8 cellular contexts compared by ENCODE assay signal in genomic region chr2:74472945-74473258, GRCh38. TPM values are rescaled to one million over a fixed set of nuclear protein-coding genes. Genes with fewer than 3 reads are reported as not detected.
DNase-seq lines count a peak whose midpoint lies in the region; ATAC-seq, FAIRE-seq and TF ChIP-seq lines count a peak whose summit lies in the region.

No MANE protein-coding gene starts in this region.

- peak overlapping the region; percentile 69 for H3K4me3 ChIP-seq in GM08714 (ENCODE audit: low read length)
- peak overlapping the region; percentile 89 for H3K4me3 ChIP-seq in PC-9
- peak overlapping the region; percentile 63 to 89 (median 73) for H3K4me3 ChIP-seq in esophagus muscularis mucosa
- peak overlapping the region; percentile 53 to 69 (median 62) for H3K4me3 ChIP-seq in pancreas

- TF ChIP-seq CTCF in PC-9 (conservative IDR thresholded peaks at IDR 0.05) (no peak), esophagus muscularis mucosa (IDR thresholded peaks at IDR 0.05) (no peak), pancreas (IDR thresholded peaks at IDR 0.05) (no peak)

- no peak for TF ChIP-seq POLR2A in esophagus muscularis mucosa (IDR thresholded peaks at IDR 0.05; ENCODE audit: low read depth)

- H3K36me3 ChIP-seq in PC-9 (ENCODE audit: low read depth) (no peaks in the 10 kb centered on the region), esophagus muscularis mucosa (peaks cover 9 to 36% (median 30%) of the 10 kb centered on the region in 4 donors), pancreas (peaks cover 0 to 4% (median 0%) of the 10 kb centered on the region in 3 donors)

- peak overlapping the region; percentile 95 for H3K4me2 ChIP-seq in PC-9

- peak in 1 of 2 experiments; percentile 28 for DNase-seq in PC-9
- DNase-seq in esophagus muscularis mucosa (ENCODE audit: extremely low spot score) = no peak
- no peak for DNase-seq in pancreas
- no peak for DNase-seq in medulla oblongata (ENCODE audit: extremely low spot score)

- no peak for FAIRE-seq in pancreas (lab: Jason Lieb, UNC)

- H3K9me2 ChIP-seq in PC-9 (ENCODE audit: insufficient read depth) = no peaks in the 10 kb centered on the region

- H3K27me3 ChIP-seq in PC-9 (ENCODE audit: insufficient read depth, low read depth) (no peaks in the 10 kb centered on the region), esophagus muscularis mucosa (no peaks in the 10 kb centered on the region), pancreas (no peaks in the 10 kb centered on the region)

- CTCF ChIA-PET in PC-9 (lab: Charles Lee) = interaction anchor here (0.6 kb wide), 1 partner anchor 81 kb away, joined by 13 read pairs; the partner anchor contains the start of gene LOXL3

- H4K20me1 ChIP-seq in PC-9 (ENCODE audit: insufficient read depth) = no peaks in the 10 kb centered on the region

- peak; percentile 7 to 19 (median 14) for ATAC-seq in pancreas
- no peak for ATAC-seq in GM18519 (IDR thresholded peaks at IDR 0.05; ENCODE audit: low FRiP score, unreplicated experiment)
- ATAC-seq in GM21447 (IDR thresholded peaks at IDR 0.05; ENCODE audit: unreplicated experiment) = no peak
- no peak for ATAC-seq in GM19455 (IDR thresholded peaks at IDR 0.05; ENCODE audit: unreplicated experiment)

- H2AFZ ChIP-seq in PC-9 = peak overlapping the region; percentile 93

- POLR2A ChIA-PET in PC-9 (lab: Charles Lee; ENCODE audit: unreplicated experiment) = interaction anchor here (0.6 to 1.3 kb wide), 2 partner anchors 15 to 181 kb away, joined by 3 to 7 read pairs; partner anchors contain the start of genes SEMA4F and WBP1

- 0 out of 2 replicates have a peak, but pooled peaks cover 3% of the 10 kb centered on the region for H3K79me2 ChIP-seq in PC-9 (ENCODE audit: low read depth)

- intact Hi-C loops in PC-9 (cut with micrococcal nuclease; ENCODE audit: unreplicated experiment) = no loop called here
- intact Hi-C loops in esophagus muscularis mucosa (cut with DNase I) = no loop called here
- intact Hi-C loops in pancreas (cut with DNase I) = no loop called here

- peaks cover 9% of the 10 kb centered on the region for H3K4me1 ChIP-seq in PC-9 (replicated peaks; ENCODE audit: insufficient read depth)
- H3K4me1 ChIP-seq in esophagus muscularis mucosa = peaks cover 20 to 28% (median 26%) of the 10 kb centered on the region in 4 donors
- H3K4me1 ChIP-seq in pancreas = peaks cover 5 to 16% (median 7%) of the 10 kb centered on the region in 3 donors

- TSS peak; percentile 82 for BruUV-seq in PC-9 (replicated peaks; lab: Mats Ljungman, UMichigan)

- TF ChIP-seq EP300 in esophagus muscularis mucosa (IDR thresholded peaks at IDR 0.05) = no peak

- WGBS in esophagus muscularis mucosa = 12% methylated on average over 7 of the region's 7 CpGs
- WGBS in pancreas, 2 donors = 2 to 3% methylated on average over 7 of the region's 7 CpGs

- peaks cover 64% of the 10 kb centered on the region for H3F3A ChIP-seq in PC-9 (ENCODE audit: insufficient read depth, low read depth)

- H3K27ac ChIP-seq in PC-9 (peak overlapping the region; percentile 74), esophagus muscularis mucosa (replicated peaks in 1 of 4) (peak overlapping the region; percentile 80 to 90 (median 84)), pancreas (peak overlapping the region; percentile 86 to 92 (median 87))

- H3K9me3 ChIP-seq in PC-9 (ENCODE audit: insufficient read depth, low read depth) (no peaks in the 10 kb centered on the region), esophagus muscularis mucosa (no peaks in the 10 kb centered on the region), pancreas (no peaks in the 10 kb centered on the region)

RNA-seq across cellular contexts. Expression of gene MRPL53, which starts 0.4 kb away (rescaled TPM):
- 42.9 and 51.1 TPM in 2 replicates for total RNA-seq in PC-9 (2021)
- total RNA-seq in esophagus muscularis mucosa = 10 to 100 TPM; 15.4 to 40.4 (median 38.8) TPM
- total RNA-seq in pancreas = 10 to 100 TPM; 37.6 to 60.0 (median 39.4) TPM
- polyA plus RNA-seq in pancreas = 10 to 100 TPM; 52.3 to 54.6 TPM

RNA-seq across cellular contexts. Expression of gene MOGS, which starts 7.7 kb away (rescaled TPM):
- 70.5 and 88.8 TPM in 2 replicates for total RNA-seq in PC-9 (2021)
- 10 to 100 TPM; 20.8 to 38.7 (median 28.3) TPM for total RNA-seq in esophagus muscularis mucosa
- total RNA-seq in pancreas = 10 to 100 TPM; 27.7 to 49.5 (median 36.6) TPM
- 10 to 100 TPM; 47.1 to 59.9 TPM for polyA plus RNA-seq in pancreas

RNA-seq across cellular contexts. Expression of gene CCDC142, which starts 9.9 kb away (rescaled TPM):
- total RNA-seq in PC-9 (2021) (16.8 and 19.8 TPM in 2 replicates), esophagus muscularis mucosa (10 to 100 TPM in 3 of 4 donors, 1 to 10 TPM in 1; 9.6 to 27.8 (median 19.2) TPM), pancreas (10 to 100 TPM in 1 of 6 donors, 1 to 10 TPM in 5; 4.9 to 11.6 (median 5.7) TPM)
- polyA plus RNA-seq in pancreas = 10 to 100 TPM in 1 of 2 donors, 1 to 10 TPM in 1; 5.7 to 14.0 TPM

RNA-seq across cellular contexts. Expression of gene TTC31, which starts 10.0 kb away (rescaled TPM):
- 20.1 and 21.8 TPM in 2 replicates for total RNA-seq in PC-9 (2021)
- 10 to 100 TPM; 17.4 to 23.0 (median 20.6) TPM for total RNA-seq in esophagus muscularis mucosa
- 10 to 100 TPM; 10.1 to 17.2 (median 11.3) TPM for total RNA-seq in pancreas
- 10 to 100 TPM; 18.1 to 21.2 TPM for polyA plus RNA-seq in pancreas

RNA-seq across cellular contexts. Expression of gene WBP1, which starts 14.7 kb away (rescaled TPM):
- total RNA-seq in PC-9 (2021) (68.0 and 74.7 TPM in 2 replicates), esophagus muscularis mucosa (10 to 100 TPM; 40.0 to 56.4 (median 47.2) TPM), pancreas (10 to 100 TPM; 29.1 to 50.4 (median 37.4) TPM)
- polyA plus RNA-seq in pancreas = 100 to 1,000 TPM in 1 of 2 donors, 10 to 100 TPM in 1; 85.8 to 149 TPM

Comparison
In these comparisons a context has a peak if more than half of its experiments do, and no peak if none do; other contexts are left out.
1. ATAC-seq: peak in pancreas (4 of 4); none in GM18519 (single experiment), GM21447 (single experiment) and GM19455 (single experiment).
2. Peak in every context shown above with its lines, with median percentiles within 50 percentile points of each other: H3K4me3 ChIP-seq and H3K27ac ChIP-seq.